In genomic region chr16:30721167-30721566, GRCh38 we compare ENCODE assay signal across 14 cellular contexts. TPM values are rescaled to one million over a fixed set of nuclear protein-coding genes. Genes with fewer than 3 reads are reported as not detected.
DNase-seq lines count a peak whose midpoint lies in the region; ATAC-seq and TF ChIP-seq lines count a peak whose summit lies in the region.
"Had no signal": no experiment of that assay in that cellular context is flagged by ENCODE, and none has a peak within 500 bp of the region (broad histone marks: within the 10 kb centered on the region; RNA-seq: fewer than 3 reads in every experiment).

No MANE protein-coding gene starts in this region.

- H3K4me3 ChIP-seq in osteoblast (ENCODE audit: insufficient read depth, low read length): no peak overlapping the region

- no peaks in the 10 kb centered on the region for H3K27me3 Mint-ChIP-seq in natural killer cell treated with Interleukin-12 subunit alpha and Interleukin-12 subunit beta and Interleukin-15 and Interleukin-18, amount 100 ng/mL, for 72 hours
- H3K27me3 Mint-ChIP-seq in natural killer cell (ENCODE audit: low read depth in 2 of 2): no peaks in the 10 kb centered on the region
- H3K27me3 Mint-ChIP-seq in chondrocyte (ENCODE audit: low read depth): no peaks in the 10 kb centered on the region

- H3K4me2 ChIP-seq in osteoblast (ENCODE audit: insufficient read depth, low read length): no peak overlapping the region

- no peak overlapping the region for H3K4me3 Mint-ChIP-seq in natural killer cell treated with Interleukin-12 subunit alpha and Interleukin-12 subunit beta and Interleukin-15 and Interleukin-18, amount 100 ng/mL, for 72 hours
- no peak overlapping the region for H3K4me3 Mint-ChIP-seq in natural killer cell
- H3K4me3 Mint-ChIP-seq in chondrocyte (ENCODE audit: unreplicated experiment): no peak overlapping the region

- peak overlapping the region; percentile 9 to 48 for H3K27ac Mint-ChIP-seq in natural killer cell treated with Interleukin-12 subunit alpha and Interleukin-12 subunit beta and Interleukin-15 and Interleukin-18, amount 100 ng/mL, for 72 hours
- H3K27ac Mint-ChIP-seq in natural killer cell: peak overlapping the region in 1 of 2 donors; percentile 65
- H3K27ac Mint-ChIP-seq in chondrocyte (ENCODE audit: unreplicated experiment): peak overlapping the region; percentile 27

- H3K27ac ChIP-seq in osteoblast (ENCODE audit: low read depth, low read length): no peak overlapping the region
- H3K27ac ChIP-seq: C4-2B had no signal

- peaks cover 32% of the 10 kb centered on the region for H4K20me1 ChIP-seq in osteoblast (ENCODE audit: insufficient read depth, low read length)

- intact Hi-C loops in natural killer cell (cut with micrococcal nuclease): no loop called here

- H3K27me3 ChIP-seq in osteoblast (ENCODE audit: insufficient read depth, low read length): no peaks in the 10 kb centered on the region

- H3K9me3 Mint-ChIP-seq in natural killer cell treated with Interleukin-12 subunit alpha and Interleukin-12 subunit beta and Interleukin-15 and Interleukin-18, amount 100 ng/mL, for 72 hours: no peaks in the 10 kb centered on the region
- no peaks in the 10 kb centered on the region for H3K9me3 Mint-ChIP-seq in natural killer cell
- no peaks in the 10 kb centered on the region for H3K9me3 Mint-ChIP-seq in chondrocyte (ENCODE audit: low read depth)

- peaks cover 26 to 35% of the 10 kb centered on the region in 2 donors for H3K4me1 Mint-ChIP-seq in natural killer cell treated with Interleukin-12 subunit alpha and Interleukin-12 subunit beta and Interleukin-15 and Interleukin-18, amount 100 ng/mL, for 72 hours (ENCODE audit: low read depth in 2 of 2)
- peaks cover 11 to 38% of the 10 kb centered on the region in 2 donors for H3K4me1 Mint-ChIP-seq in natural killer cell
- H3K4me1 Mint-ChIP-seq in chondrocyte (ENCODE audit: low read depth): no peaks in the 10 kb centered on the region

- peaks cover 56% of the 10 kb centered on the region for H3K36me3 Mint-ChIP-seq in natural killer cell treated with Interleukin-12 subunit alpha and Interleukin-12 subunit beta and Interleukin-15 and Interleukin-18, amount 100 ng/mL, for 72 hours
- H3K36me3 Mint-ChIP-seq in natural killer cell (peaks cover 17% of the 10 kb centered on the region), chondrocyte (ENCODE audit: low read depth) (peaks cover 49% of the 10 kb centered on the region)

- H3K4me1 ChIP-seq in osteoblast (ENCODE audit: insufficient read depth, low read length): no peaks in the 10 kb centered on the region
- H3K4me1 ChIP-seq: Caco-2 had no signal

- H2AFZ ChIP-seq in osteoblast (ENCODE audit: low read length): no peak overlapping the region

- H3K79me2 ChIP-seq in osteoblast (ENCODE audit: insufficient read depth, low read length): peaks cover 51% of the 10 kb centered on the region

- ATAC-seq in natural killer cell treated with Interleukin-12 subunit alpha and Interleukin-12 subunit beta and Interleukin-15 and Interleukin-18, amount 100 ng/mL, for 72 hours: no peak
- ATAC-seq in natural killer cell: no peak

- no peak for TF ChIP-seq CTCF in natural killer cell (IDR thresholded peaks at IDR 0.05)
- TF ChIP-seq CTCF in chondrocyte (IDR thresholded peaks at IDR 0.05): no peak
- no peak for TF ChIP-seq CTCF in osteoblast (IDR thresholded peaks at IDR 0.05; ENCODE audit: extremely low read depth, low read depth, low read length)

- no peaks in the 10 kb centered on the region for H3K9me3 ChIP-seq in osteoblast (ENCODE audit: low read depth, low read length)
- H3K9me3 ChIP-seq: Caco-2 had no signal

- DNase-seq in natural killer cell treated with Interleukin-12 subunit alpha and Interleukin-12 subunit beta and Interleukin-15 and Interleukin-18, amount 100 ng/mL, for 72 hours (ENCODE audit: low spot score): no peak
- DNase-seq in natural killer cell (no peak), chondrocyte (ENCODE audit: low spot score) (peak; percentile 76), osteoblast (ENCODE audit: insufficient read length, low spot score, missing footprints) (peak; percentile 43), kidney glomerular epithelial cell (lab: John Stamatoyannopoulos, UW) (no peak), NCI-H2107 (lab: John Stamatoyannopoulos, UW) (no peak)
- no peak for DNase-seq in activated CD4-positive, alpha-beta T cell treated with anti-CD3 and anti-CD28 coated beads, Interleukin-2, amount 50 U/mL, for 4 hours
- DNase-seq: Caco-2, DMS153, KBM-7, NCI-H1436 treated with DMSO at 0.1 percent for 48 hours, NCI-H2081 treated with DMSO at 0.1 percent for 48 hours, NCI-H510A treated with DMSO at 0.1 percent for 48 hours had no signal

- H3K36me3 ChIP-seq in osteoblast (ENCODE audit: insufficient read depth, low read length): peaks cover 87% of the 10 kb centered on the region

RNA-seq across cellular contexts. Expression of gene SRCAP, which starts 22.2 kb away (rescaled TPM):
- 100 to 1,000 TPM in 1 of 2 donors, 10 to 100 TPM in 1; 90.8 to 121 TPM for total RNA-seq in natural killer cell treated with Interleukin-12 subunit alpha and Interleukin-12 subunit beta and Interleukin-15 and Interleukin-18, amount 100 ng/mL, for 72 hours
- total RNA-seq in natural killer cell: 10 to 100 TPM; 78.8 to 99.0 (median 89.3) TPM
- total RNA-seq in chondrocyte: 49.2 to 63.9 TPM (median 52.5 TPM) in 3 replicates
- total RNA-seq in osteoblast: 16.3 and 19.2 TPM in 2 replicates

RNA-seq across cellular contexts. Expression of gene PHKG2, which starts 27.1 kb away (rescaled TPM):
- 10 to 100 TPM; 50.2 to 63.8 TPM for total RNA-seq in natural killer cell treated with Interleukin-12 subunit alpha and Interleukin-12 subunit beta and Interleukin-15 and Interleukin-18, amount 100 ng/mL, for 72 hours
- 10 to 100 TPM; 50.5 to 86.1 (median 64.8) TPM for total RNA-seq in natural killer cell
- 18.8 to 28.1 TPM (median 19.0 TPM) in 3 replicates for total RNA-seq in chondrocyte
- 20.3 and 25.0 TPM in 2 replicates for total RNA-seq in osteoblast

RNA-seq across cellular contexts. Expression of gene CFAP119, which starts 40.7 kb away (rescaled TPM):
- 10 to 100 TPM in 1 of 2 donors, 1 to 10 TPM in 1; 3.4 to 17.0 TPM for total RNA-seq in natural killer cell treated with Interleukin-12 subunit alpha and Interleukin-12 subunit beta and Interleukin-15 and Interleukin-18, amount 100 ng/mL, for 72 hours
- 1 to 10 TPM; 3.4 to 5.1 (median 4.9) TPM for total RNA-seq in natural killer cell
- 6.3 to 10.0 TPM (median 7.1 TPM) in 3 replicates for total RNA-seq in chondrocyte
- 2.4 and 2.9 TPM in 2 replicates for total RNA-seq in osteoblast

RNA-seq across cellular contexts. Expression of gene RNF40, which starts 41.0 kb away (rescaled TPM):
- total RNA-seq in natural killer cell treated with Interleukin-12 subunit alpha and Interleukin-12 subunit beta and Interleukin-15 and Interleukin-18, amount 100 ng/mL, for 72 hours: 100 to 1,000 TPM; 120 to 161 TPM
- total RNA-seq in natural killer cell: 100 to 1,000 TPM; 153 to 167 (median 161) TPM
- total RNA-seq in chondrocyte: 71.1 to 104 TPM (median 78.6 TPM) in 3 replicates
- total RNA-seq in osteoblast: 63.1 and 88.3 TPM in 2 replicates

Comparison
In these comparisons a context has a peak if more than half of its experiments do, and no peak if none do; other contexts are left out.
1. DNase-seq: peak in chondrocyte (single experiment) and osteoblast (single experiment); none in natural killer cell treated with Interleukin-12 subunit alpha and Interleukin-12 subunit beta and Interleukin-15 and Interleukin-18, amount 100 ng/mL, for 72 hours (single experiment), natural killer cell (single experiment), kidney glomerular epithelial cell (single experiment), NCI-H2107 (single experiment) and activated CD4-positive, alpha-beta T cell treated with anti-CD3 and anti-CD28 coated beads, Interleukin-2, amount 50 U/mL, for 4 hours (0 of 2).